Comparison of ENCODE assay signal across 11 cellular contexts in the genomic region with DNA sequence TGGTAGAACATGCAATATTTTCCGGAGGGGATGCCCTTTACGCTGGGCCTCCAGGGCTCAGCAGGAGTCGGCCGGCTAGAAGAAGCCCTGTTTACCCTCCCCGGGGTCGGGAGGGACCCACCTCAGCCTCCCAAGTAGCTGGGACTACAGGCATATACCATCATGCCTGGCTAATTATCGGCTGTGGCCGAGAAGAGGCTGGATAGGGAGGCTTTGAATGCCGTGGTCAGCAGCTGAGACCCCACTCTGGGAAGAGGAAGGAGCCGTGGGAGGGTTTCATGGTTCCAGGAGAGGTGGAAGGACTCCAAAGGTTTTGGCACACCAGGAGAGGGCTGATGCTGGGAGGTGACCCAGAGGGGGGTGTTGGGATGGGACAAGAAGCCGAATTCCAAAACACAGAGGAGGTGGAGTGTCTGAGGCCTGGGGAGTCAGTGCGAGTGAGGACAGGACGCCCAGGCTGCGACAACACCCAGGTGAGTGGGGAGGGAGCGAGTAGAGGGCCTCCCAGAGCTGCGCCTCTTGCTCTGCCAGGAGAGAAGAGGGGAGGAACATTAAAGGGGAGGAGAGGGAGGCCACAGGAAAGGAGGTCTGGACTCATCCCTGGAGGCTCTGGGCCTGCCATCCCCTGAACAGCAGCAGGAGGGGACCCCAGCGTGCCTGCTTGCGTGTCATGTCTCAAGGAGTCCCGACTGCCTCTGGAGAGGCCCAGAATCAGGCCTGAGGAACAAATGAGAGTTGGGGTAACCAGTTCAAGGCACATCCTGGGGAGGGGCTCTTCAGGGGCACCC. TPM values are rescaled to one million over a fixed set of nuclear protein-coding genes. Genes with fewer than 3 reads are reported as not detected.
DNase-seq lines count a peak whose midpoint lies in the region; ATAC-seq and TF ChIP-seq lines count a peak whose summit lies in the region.
"Had no signal": no experiment of that assay in that cellular context is flagged by ENCODE, and none has a peak within 500 bp of the region (broad histone marks: within the 10 kb centered on the region; RNA-seq: fewer than 3 reads in every experiment).

No MANE protein-coding gene starts in this region.

- no peaks in the 10 kb centered on the region for H3K9me2 ChIP-seq in neural cell (ENCODE audit: insufficient read depth, low read length)

- H3K27ac ChIP-seq in neural cell (ENCODE audit: low read length), result no peak overlapping the region
- H3K27ac ChIP-seq in left lung, result no peak overlapping the region
- H3K27ac ChIP-seq: parathyroid adenoma had no signal

- CTCF ChIA-PET in Calu3 (lab: Charles Lee), result interaction anchor here (0.6 to 1.4 kb wide), 2 partner anchors 18 to 33 kb away, joined by 3 to 4 read pairs; no protein-coding TSS in a partner anchor

- H3K27ac Mint-ChIP-seq in Calu3 (ENCODE audit: unreplicated experiment), result no peak overlapping the region
- H3K27ac Mint-ChIP-seq in central memory CD8-positive, alpha-beta T cell (ENCODE audit: low read depth), result no peak overlapping the region

- H3K79me2 ChIP-seq in neural cell (replicated peaks; ENCODE audit: insufficient read depth, low read length), result no peaks in the 10 kb centered on the region
- H3K79me2 ChIP-seq: parathyroid adenoma had no signal

- H3K9ac ChIP-seq in neural cell (ENCODE audit: low read length), result peak overlapping the region; percentile 62
- H3K9ac ChIP-seq: parathyroid adenoma had no signal

- no peak for DNase-seq in Calu3
- DNase-seq in central memory CD8-positive, alpha-beta T cell (ENCODE audit: low spot score in 2 of 2), result no peak
- DNase-seq in left lung, result no peak
- DNase-seq in glomerular visceral epithelial cell (ENCODE audit: extremely low spot score), result no peak
- DNase-seq in omental fat pad (ENCODE audit: low spot score), result no peak
- DNase-seq: cortex of kidney, GDM1, SHP77 treated with DMSO at 0.1 percent for 48 hours had no signal

- no peak overlapping the region for H3K4me2 ChIP-seq in neural cell (ENCODE audit: low read length)

- H3K36me3 Mint-ChIP-seq in Calu3 (ENCODE audit: insufficient read depth, unreplicated experiment), result peaks cover 13% of the 10 kb centered on the region
- H3K36me3 Mint-ChIP-seq in central memory CD8-positive, alpha-beta T cell (ENCODE audit: insufficient read depth), result no peaks in the 10 kb centered on the region

- no TSS peak for BruUV-seq in Calu3 (replicated peaks; lab: Mats Ljungman, UMichigan)

- ATAC-seq in HG03103 (IDR thresholded peaks at IDR 0.05; ENCODE audit: low read depth, unreplicated experiment) (peak; percentile 12), left lung (no peak), omental fat pad (ENCODE audit: low FRiP score) (no peak)
- ATAC-seq in central memory CD8-positive, alpha-beta T cell (replicated peaks; ENCODE audit: extremely low read depth, poor library complexity, severe bottlenecking), result no peak

- H3K36me3 ChIP-seq in neural cell (ENCODE audit: insufficient read depth, low read length), result no peaks in the 10 kb centered on the region
- no peaks in the 10 kb centered on the region for H3K36me3 ChIP-seq in left lung

- no peak for TF ChIP-seq EP300 in neural cell (conservative IDR thresholded peaks at IDR 0.05; ENCODE audit: poor library complexity, severe bottlenecking)

- H3K9me3 ChIP-seq in neural cell (ENCODE audit: low read length) (no peaks in the 10 kb centered on the region), left lung (no peaks in the 10 kb centered on the region)

- no peak for TF ChIP-seq RAD21 in neural cell (conservative IDR thresholded peaks at IDR 0.05)

- H3K27me3 ChIP-seq in neural cell (ENCODE audit: insufficient read depth, low read depth, low read length) (peaks cover 82% of the 10 kb centered on the region), left lung (peaks cover 40 to 93% of the 10 kb centered on the region in 2 donors)

- TF ChIP-seq CTCF in Calu3 (IDR thresholded peaks at IDR 0.05; ENCODE audit: unreplicated experiment), result no peak
- TF ChIP-seq CTCF in neural cell (IDR thresholded peaks at IDR 0.05; ENCODE audit: poor library complexity, severe bottlenecking), result no peak
- TF ChIP-seq CTCF in left lung (IDR thresholded peaks at IDR 0.05), result no peak
- no peak for TF ChIP-seq CTCF in omental fat pad (IDR thresholded peaks at IDR 0.05)

- H3K27me3 Mint-ChIP-seq in Calu3 (ENCODE audit: unreplicated experiment), result peaks cover 100% of the 10 kb centered on the region
- peaks cover 49% of the 10 kb centered on the region for H3K27me3 Mint-ChIP-seq in central memory CD8-positive, alpha-beta T cell

- peaks cover 5 to 23% of the 10 kb centered on the region in 2 donors for H3K4me1 ChIP-seq in left lung
- H3K4me1 ChIP-seq: parathyroid adenoma had no signal

- H3K4me3 ChIP-seq in neural cell (ENCODE audit: low read length), result peak overlapping the region; percentile 79
- H3K4me3 ChIP-seq in left lung, result no peak overlapping the region

- H4K20me1 ChIP-seq in neural cell (ENCODE audit: insufficient read depth), result no peaks in the 10 kb centered on the region

- H3K4me1 Mint-ChIP-seq in Calu3 (ENCODE audit: low read depth, unreplicated experiment), result peaks cover 8% of the 10 kb centered on the region
- H3K4me1 Mint-ChIP-seq in central memory CD8-positive, alpha-beta T cell, result peaks cover 21% of the 10 kb centered on the region

- no peaks in the 10 kb centered on the region for H3K9me3 Mint-ChIP-seq in Calu3 (ENCODE audit: low read depth, unreplicated experiment)
- no peaks in the 10 kb centered on the region for H3K9me3 Mint-ChIP-seq in central memory CD8-positive, alpha-beta T cell

- peak overlapping the region; percentile 43 for H3K4me3 Mint-ChIP-seq in Calu3 (ENCODE audit: low read depth, unreplicated experiment)
- H3K4me3 Mint-ChIP-seq in central memory CD8-positive, alpha-beta T cell, result peak overlapping the region; percentile 70

- no peak overlapping the region for H2AFZ ChIP-seq in neural cell (ENCODE audit: low read depth, low read length)

- intact Hi-C loops in Calu3 (cut with micrococcal nuclease; ENCODE audit: unreplicated experiment) (no loop called here), left lung (cut with DNase I) (no loop called here)

- H3F3A ChIP-seq in neural cell (ENCODE audit: insufficient read depth, low read length, poor library complexity, severe bottlenecking), result no peaks in the 10 kb centered on the region

TF ChIP-seq in neural cell, 6 proteins besides CTCF, POLR2A, EP300 and RAD21:
- TF ChIP-seq, protein P1, sequence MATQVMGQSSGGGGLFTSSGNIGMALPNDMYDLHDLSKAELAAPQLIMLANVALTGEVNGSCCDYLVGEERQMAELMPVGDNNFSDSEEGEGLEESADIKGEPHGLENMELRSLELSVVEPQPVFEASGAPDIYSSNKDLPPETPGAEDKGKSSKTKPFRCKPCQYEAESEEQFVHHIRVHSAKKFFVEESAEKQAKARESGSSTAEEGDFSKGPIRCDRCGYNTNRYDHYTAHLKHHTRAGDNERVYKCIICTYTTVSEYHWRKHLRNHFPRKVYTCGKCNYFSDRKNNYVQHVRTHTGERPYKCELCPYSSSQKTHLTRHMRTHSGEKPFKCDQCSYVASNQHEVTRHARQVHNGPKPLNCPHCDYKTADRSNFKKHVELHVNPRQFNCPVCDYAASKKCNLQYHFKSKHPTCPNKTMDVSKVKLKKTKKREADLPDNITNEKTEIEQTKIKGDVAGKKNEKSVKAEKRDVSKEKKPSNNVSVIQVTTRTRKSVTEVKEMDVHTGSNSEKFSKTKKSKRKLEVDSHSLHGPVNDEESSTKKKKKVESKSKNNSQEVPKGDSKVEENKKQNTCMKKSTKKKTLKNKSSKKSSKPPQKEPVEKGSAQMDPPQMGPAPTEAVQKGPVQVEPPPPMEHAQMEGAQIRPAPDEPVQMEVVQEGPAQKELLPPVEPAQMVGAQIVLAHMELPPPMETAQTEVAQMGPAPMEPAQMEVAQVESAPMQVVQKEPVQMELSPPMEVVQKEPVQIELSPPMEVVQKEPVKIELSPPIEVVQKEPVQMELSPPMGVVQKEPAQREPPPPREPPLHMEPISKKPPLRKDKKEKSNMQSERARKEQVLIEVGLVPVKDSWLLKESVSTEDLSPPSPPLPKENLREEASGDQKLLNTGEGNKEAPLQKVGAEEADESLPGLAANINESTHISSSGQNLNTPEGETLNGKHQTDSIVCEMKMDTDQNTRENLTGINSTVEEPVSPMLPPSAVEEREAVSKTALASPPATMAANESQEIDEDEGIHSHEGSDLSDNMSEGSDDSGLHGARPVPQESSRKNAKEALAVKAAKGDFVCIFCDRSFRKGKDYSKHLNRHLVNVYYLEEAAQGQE (IDR thresholded peaks at IDR 0.05; ENCODE audit: borderline replicate concordance), result no peak
- TF ChIP-seq SMC3 (conservative IDR thresholded peaks at IDR 0.05; ENCODE audit: poor library complexity) (no peak), EZH2 (IDR thresholded peaks at IDR 0.05; ENCODE audit: borderline replicate concordance, insufficient read depth, low read length, poor library complexity, severe bottlenecking) (no peak), POLR2AphosphoS5 (IDR thresholded peaks at IDR 0.05) (no peak), MXI1 (conservative IDR thresholded peaks at IDR 0.05; ENCODE audit: poor library complexity, severe bottlenecking) (no peak), TAF1 (IDR thresholded peaks at IDR 0.05; ENCODE audit: low read depth) (no peak)

RNA-seq across cellular contexts. Expression of a gene that starts 19.6 kb away (rescaled TPM):
- total RNA-seq in Calu3 (2022) (1.2 and 1.4 TPM in 2 replicates), left lung (under 1 TPM; 0.21 to 0.35 TPM), omental fat pad (not detected)
- polyA plus RNA-seq in neural cell, result 0.32 TPM in 1 of 2 replicates, not detected in the other
- 0.46 and 0.73 TPM in 2 replicates for polyA minus RNA-seq in neural cell

RNA-seq across cellular contexts. Expression of a gene that starts 45.6 kb away (rescaled TPM):
- total RNA-seq in Calu3 (2022) (80.7 and 83.9 TPM in 2 replicates), left lung (10 to 100 TPM; 54.5 to 60.2 TPM), omental fat pad (10 to 100 TPM; 30.6 to 52.3 (median 42.3) TPM)
- polyA plus RNA-seq in neural cell, result 52.2 and 55.9 TPM in 2 replicates
- polyA minus RNA-seq in neural cell, result 35.5 and 39.7 TPM in 2 replicates

RNA-seq across cellular contexts. Expression of a gene that starts 47.7 kb away (rescaled TPM):
- total RNA-seq in Calu3 (2022) (292 and 301 TPM in 2 replicates), left lung (100 to 1,000 TPM; 214 to 240 TPM), omental fat pad (100 to 1,000 TPM in 2 of 4 donors, 10 to 100 TPM in 2; 86.9 to 120 (median 94.0) TPM)
- polyA plus RNA-seq in neural cell, result 69.5 and 71.2 TPM in 2 replicates
- polyA minus RNA-seq in neural cell, result 83.5 and 91.3 TPM in 2 replicates

RNA-seq across cellular contexts. Expression of a gene that starts 58.1 kb away (rescaled TPM):
- 34.1 and 35.0 TPM in 2 replicates for total RNA-seq in Calu3 (2022)
- polyA plus RNA-seq in neural cell, result 32.0 and 36.2 TPM in 2 replicates
- 34.5 and 47.0 TPM in 2 replicates for polyA minus RNA-seq in neural cell
- 10 to 100 TPM; 30.2 to 31.5 TPM for total RNA-seq in left lung
- 10 to 100 TPM; 20.2 to 45.1 (median 24.1) TPM for total RNA-seq in omental fat pad
